Comparison of ENCODE assay signal across 1 cellular context in genomic region chr6:41167173-41167963, GRCh38.
TF ChIP-seq lines count a peak whose summit lies in the region.

No MANE protein-coding gene starts in this region.

TF ChIP-seq in SK-N-SH treated with all-trans-retinoic acid at 6 μM for 48 hours, 23 proteins besides CTCF, POLR2A, EP300 and RAD21 (continued from another document):
- TF ChIP-seq CREB5 (CRISPR knock-in tag; IDR thresholded peaks at IDR 0.05; ENCODE audit: low read depth) (no peak), ZNF70 (CRISPR knock-in tag; IDR thresholded peaks at IDR 0.05) (no peak), ZFP3 (CRISPR knock-in tag; IDR thresholded peaks at IDR 0.05) (no peak)
